In the genomic region with DNA sequence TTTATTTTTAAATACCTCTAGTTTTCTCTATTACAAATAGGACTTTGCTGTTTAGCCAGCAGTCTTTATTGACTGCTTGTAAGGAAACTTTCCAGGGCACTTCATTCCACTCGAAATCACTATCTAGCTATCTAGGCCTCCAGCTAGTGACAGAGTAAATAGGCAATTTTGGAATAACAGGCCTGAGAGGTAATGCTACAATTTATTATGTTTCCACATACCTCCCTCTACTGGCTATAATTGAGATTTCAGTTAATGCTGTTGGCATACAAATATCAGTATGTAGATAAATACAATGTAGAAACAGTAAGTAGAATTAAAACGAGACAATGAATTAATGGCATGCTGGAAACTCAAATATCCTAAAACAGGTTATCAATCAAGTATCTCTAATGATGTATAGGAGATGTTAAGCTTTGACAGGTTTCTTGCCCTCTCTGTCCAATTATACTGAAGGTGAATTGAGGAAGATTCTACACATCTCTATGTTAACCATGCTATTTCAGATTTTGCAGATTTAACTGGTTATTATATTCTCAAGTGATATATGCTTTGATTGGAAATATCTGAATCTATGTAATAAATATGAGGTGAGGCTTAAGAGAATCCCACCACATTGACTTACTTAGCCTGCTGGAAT, we compare ENCODE assay signal across 9 cellular contexts. TPM values are rescaled to one million over a fixed set of nuclear protein-coding genes. Genes with fewer than 3 reads are reported as not detected.
DNase-seq lines count a peak whose midpoint lies in the region; ATAC-seq and TF ChIP-seq lines count a peak whose summit lies in the region.
"Had no signal": no experiment of that assay in that cellular context is flagged by ENCODE, and none has a peak within 500 bp of the region (broad histone marks: within the 10 kb centered on the region; RNA-seq: fewer than 3 reads in every experiment).

No MANE protein-coding gene starts in this region.

- H3K27ac ChIP-seq in body of pancreas: no peak overlapping the region

- H3K4me1 ChIP-seq in body of pancreas: peaks cover 13% of the 10 kb centered on the region

- H3K4me3 ChIP-seq in body of pancreas: no peak overlapping the region

- WGBS in body of pancreas, 2 donors: 9 to 16% methylated on average over 2 of the region's 2 CpGs

- intact Hi-C loops in body of pancreas (cut with DNase I): no loop called here
- intact Hi-C loops in left colon (cut with DNase I, micrococcal nuclease): no loop called here

- peak; percentile 50 for ATAC-seq in GM19395 (IDR thresholded peaks at IDR 0.05; ENCODE audit: unreplicated experiment)
- peak; percentile 75 for ATAC-seq in body of pancreas
- ATAC-seq in left colon: peak; percentile 57
- ATAC-seq in HG03039 (IDR thresholded peaks at IDR 0.05; ENCODE audit: unreplicated experiment): no peak
- no peak for ATAC-seq in HG03439 (IDR thresholded peaks at IDR 0.05; ENCODE audit: unreplicated experiment)

- peak; percentile 17 for DNase-seq in COR-L47 (lab: John Stamatoyannopoulos, UW)
- DNase-seq in NCI-H2029 treated with DMSO at 0.1 percent for 48 hours (lab: John Stamatoyannopoulos, UW): peak; percentile 94
- DNase-seq in body of pancreas: no peak
- DNase-seq in left colon: no peak
- DNase-seq in LoVo (ENCODE audit: low spot score): no peak
- DNase-seq: left cardiac atrium had no signal

- TF ChIP-seq POLR2A in body of pancreas (IDR thresholded peaks at IDR 0.05): no peak

- H3K36me3 ChIP-seq in body of pancreas (replicated peaks in 1 of 2; ENCODE audit: insufficient read depth in 1 of 2, low read depth in 2 of 2): peaks cover 0 to 3% of the 10 kb centered on the region in 2 donors

- no peaks in the 10 kb centered on the region for H3K27me3 ChIP-seq in body of pancreas

- TF ChIP-seq CTCF in body of pancreas (IDR thresholded peaks at IDR 0.05): peak in 6 of 7 experiments; percentile 43 to 58 (median 56)

- no peaks in the 10 kb centered on the region for H3K9me3 ChIP-seq in body of pancreas

RNA-seq across cellular contexts. Expression of gene DTD2, which starts 7.2 kb away (rescaled TPM):
- 10 to 100 TPM; 20.4 to 22.3 TPM for total RNA-seq in body of pancreas
- 10 to 100 TPM; 11.8 to 14.6 TPM for total RNA-seq in left colon

RNA-seq across cellular contexts. Expression of gene HEATR5A, which starts 29.7 kb away (rescaled TPM):
- total RNA-seq in body of pancreas: 10 to 100 TPM; 14.5 to 24.1 TPM
- 10 to 100 TPM; 60.4 to 69.6 TPM for total RNA-seq in left colon

RNA-seq across cellular contexts. Expression of gene GPR33, which starts 37.7 kb away (rescaled TPM):
- total RNA-seq in body of pancreas (not detected), left colon (not detected)
- total RNA-seq: left cardiac atrium had no signal

Comparison
In these comparisons a context has a peak if more than half of its experiments do, and no peak if none do; other contexts are left out.
1. DNase-seq: peak in COR-L47 (single experiment) and NCI-H2029 treated with DMSO at 0.1 percent for 48 hours (single experiment); none in body of pancreas (0 of 4), left colon (0 of 2) and LoVo (single experiment).
2. ATAC-seq: peak in GM19395 (single experiment), body of pancreas (single experiment) and left colon (single experiment); none in HG03039 (single experiment) and HG03439 (single experiment).